In genomic region chr12:61414470-61414869, GRCh38 we compare ENCODE assay signal across 31 cellular contexts.
"Had no signal": no experiment of that assay in that cellular context is flagged by ENCODE, and none has a peak within 500 bp of the region (broad histone marks: within the 10 kb centered on the region; RNA-seq: fewer than 3 reads in every experiment).

No MANE protein-coding gene starts in this region.

- H3K9me3 Mint-ChIP-seq: activated T-cell treated with anti-CD3 and anti-CD28 coated beads, Interleukin-2, amount 50 U/mL, for 4 hours; activated T-helper 1 cell treated with anti-CD3 and anti-CD28 coated beads, Interleukin-12 subunit alpha, Interleukin-12 subunit beta, Interleukin-2, Interleukin-4 antibody, amounts not matched to agents 30 ng/mL and 10 ng/mL and 1 ng/mL, durations not matched to agents 14 hours and 24 hours and 36 hours had no signal

- H3K27me3 Mint-ChIP-seq: activated B cell treated with CpG ODN at 0.5 μM for 24 hours; activated CD4-positive, alpha-beta memory T cell treated with anti-CD3 and anti-CD28 coated beads for 36 hours; T-cell had no signal

- H3K27ac Mint-ChIP-seq: activated B cell treated with CpG ODN at 0.5 μM for 24 hours; activated CD4-positive, alpha-beta memory T cell treated with anti-CD3 and anti-CD28 coated beads for 36 hours; activated naive CD4-positive, alpha-beta T cell treated with anti-CD3 and anti-CD28 coated beads for 36 hours; activated naive CD4-positive, alpha-beta T cell treated with anti-CD3 and anti-CD28 coated beads, Interleukin-2, amount 50 U/mL, for 72 hours; activated T-helper 1 cell treated with anti-CD3 and anti-CD28 coated beads, Interleukin-12 subunit alpha, Interleukin-12 subunit beta, Interleukin-2, Interleukin-4 antibody, amounts not matched to agents 30 ng/mL and 10 ng/mL and 1 ng/mL, durations not matched to agents 14 hours and 24 hours and 36 hours; T-cell had no signal

- H3K4me1 Mint-ChIP-seq: activated B cell treated with CpG ODN at 0.5 μM for 24 hours, T-cell had no signal

- H3K4me3 Mint-ChIP-seq: activated B cell treated with CpG ODN at 0.5 μM for 24 hours; activated CD4-positive, alpha-beta memory T cell treated with anti-CD3 and anti-CD28 coated beads for 36 hours; activated naive CD4-positive, alpha-beta T cell treated with anti-CD3 and anti-CD28 coated beads for 36 hours; activated T-cell treated with anti-CD3 and anti-CD28 coated beads, Interleukin-2, amount 50 U/mL, for 4 hours; activated T-helper 1 cell treated with anti-CD3 and anti-CD28 coated beads, Interleukin-12 subunit alpha, Interleukin-12 subunit beta, Interleukin-2, Interleukin-4 antibody, amounts not matched to agents 30 ng/mL and 10 ng/mL and 1 ng/mL, durations not matched to agents 14 hours and 24 hours and 36 hours; T-cell had no signal

- DNase-seq: activated B cell treated with CpG ODN at 0.5 μM for 24 hours; activated CD4-positive, alpha-beta memory T cell treated with anti-CD3 and anti-CD28 coated beads for 36 hours; activated CD4-positive, alpha-beta T cell treated with anti-CD3 and anti-CD28 coated beads for 4 hours; activated CD4-positive, alpha-beta T cell treated with anti-CD3 and anti-CD28 coated beads, Interleukin-2, amount 50 U/mL, for 1 hour; activated CD4-positive, CD25-positive, alpha-beta regulatory T cell treated with anti-CD3 and anti-CD28 coated beads, Interleukin-2, amount 50 U/mL, for 72 hours; activated CD8-positive, alpha-beta memory T cell treated with anti-CD3 and anti-CD28 coated beads, Interleukin-2, amount 50 U/mL, for 4 hours; activated gamma-delta T cell treated with Interleukin-2 at 50 U/mL for 16 hours; activated naive CD4-positive, alpha-beta T cell treated with anti-CD3 and anti-CD28 coated beads for 36 hours; activated T-cell treated with anti-CD3 and anti-CD28 coated beads for 4 hours; activated T-cell treated with anti-CD3 and anti-CD28 coated beads, Interleukin-2, amount 50 U/mL, for 4 hours; adrenal gland; body of pancreas; caudate nucleus; cerebellar nuclear complex; Kasumi-1; KG1; MM.1S; MV-4-11; NCI-H1092; NCI-H1930; NCI-H2081 treated with DMSO at 0.1 percent for 48 hours; NCI-H226; NCI-H524 treated with DMSO at 0.1 percent for 48 hours; Peyer's patch; SIG-M5; T-cell; T-helper 2 cell; T-helper 9 cell had no signal

- H3K4me3 ChIP-seq: adrenal gland, body of pancreas, breast epithelium, Peyer's patch had no signal

- H3K36me3 Mint-ChIP-seq: activated CD4-positive, alpha-beta memory T cell treated with anti-CD3 and anti-CD28 coated beads for 36 hours; activated naive CD4-positive, alpha-beta T cell treated with anti-CD3 and anti-CD28 coated beads, Interleukin-2, amount 50 U/mL, for 72 hours; T-cell had no signal
